In genomic region chr7:26187380-26188290, GRCh38 we compare ENCODE assay signal across 8 cellular contexts. TPM values are rescaled to one million over a fixed set of nuclear protein-coding genes. Genes with fewer than 3 reads are reported as not detected.
DNase-seq lines count a peak whose midpoint lies in the region; ATAC-seq and TF ChIP-seq lines count a peak whose summit lies in the region.

No MANE protein-coding gene starts in this region.

- CTCF ChIA-PET in HEK293T (lab: Yijun Ruan, JAX) = no interaction called here

- no peak for TF ChIP-seq CTCF in breast epithelium (IDR thresholded peaks at IDR 0.05)

- intact Hi-C loops in breast epithelium (cut with DNase I; ENCODE audit: low total_unique reads) = no loop called here

- H3K27me3 ChIP-seq in breast epithelium = no peaks in the 10 kb centered on the region

- POLR2A ChIA-PET in HEK293T (lab: Yijun Ruan, JAX) = interaction anchor here (0.5 to 3.4 kb wide), 3 partner anchors 12 to 707 kb away, joined by 3 to 46 read pairs (median 3); partner anchors contain the start of genes CBX3 and HNRNPA2B1

- no peaks in the 10 kb centered on the region for H3K27me3 Mint-ChIP-seq in T-helper 17 cell
- no peaks in the 10 kb centered on the region for H3K27me3 Mint-ChIP-seq in memory B cell

- H3K4me1 ChIP-seq in breast epithelium = peaks cover 0 to 2% of the 10 kb centered on the region in 2 donors

- in situ Hi-C loops in Caki2 (cut with HindIII; ENCODE audit: low pct_unique_long_range_greater_than_20kb, low sequenced_read_pairs) = no loop called here

- peak; percentile 46 for DNase-seq in Caki2 (ENCODE audit: low read depth)
- DNase-seq in HEK293T (ENCODE audit: extremely low spot score) = no peak
- DNase-seq in T-helper 17 cell = no peak
- DNase-seq in memory B cell (ENCODE audit: low spot score in 2 of 2) = no peak
- DNase-seq in breast epithelium (ENCODE audit: low spot score in 2 of 2) = no peak
- no peak for DNase-seq in T-helper 9 cell

- H3K9me3 ChIP-seq in T-helper 17 cell (ENCODE audit: control insufficient read depth, low read length, poor library complexity, severe bottlenecking) = no peaks in the 10 kb centered on the region
- H3K9me3 ChIP-seq in breast epithelium = no peaks in the 10 kb centered on the region

- peaks cover 46% of the 10 kb centered on the region for H3K4me1 Mint-ChIP-seq in T-helper 17 cell
- H3K4me1 Mint-ChIP-seq in memory B cell = peaks cover 48% of the 10 kb centered on the region

- TF ChIP-seq POLR2A in breast epithelium (IDR thresholded peaks at IDR 0.05) = no peak

- no peaks in the 10 kb centered on the region for H3K36me3 ChIP-seq in breast epithelium

- ATAC-seq in T-helper 17 cell (peak; percentile 30), memory B cell (ENCODE audit: low read depth) (peak; percentile 19), GM19328 (IDR thresholded peaks at IDR 0.05; ENCODE audit: unreplicated experiment) (no peak), GM18502 (IDR thresholded peaks at IDR 0.05; ENCODE audit: poor library complexity, unreplicated experiment) (no peak)

- H3K36me3 Mint-ChIP-seq in T-helper 17 cell (ENCODE audit: low read depth) = peaks cover 8% of the 10 kb centered on the region
- H3K36me3 Mint-ChIP-seq in memory B cell = peaks cover 20% of the 10 kb centered on the region

- no peaks in the 10 kb centered on the region for H3K9me3 Mint-ChIP-seq in memory B cell

- no peak overlapping the region for H3K4me3 ChIP-seq in breast epithelium

- H3K4me3 Mint-ChIP-seq in T-helper 17 cell = peak overlapping the region; percentile 72
- no peak overlapping the region for H3K4me3 Mint-ChIP-seq in memory B cell

- H3K27ac Mint-ChIP-seq in T-helper 17 cell = peak overlapping the region; percentile 99
- H3K27ac Mint-ChIP-seq in memory B cell = peak overlapping the region; percentile 85

- H3K27ac ChIP-seq in breast epithelium = no peak overlapping the region

TF ChIP-seq in HEK293T, 16 proteins besides CTCF, POLR2A, EP300 and RAD21:
- TF ChIP-seq SUZ12 (IDR thresholded peaks at IDR 0.05) (no peak), FOXM1 (IDR thresholded peaks at IDR 0.05; ENCODE audit: borderline replicate concordance) (no peak), CTBP1 (IDR thresholded peaks at IDR 0.05; ENCODE audit: borderline replicate concordance) (no peak), L3MBTL2 (conservative IDR thresholded peaks at IDR 0.05) (peak; percentile 35; the same call in 1 of the 2 replicates), ZNF384 (IDR thresholded peaks at IDR 0.05) (no peak), ARNT (IDR thresholded peaks at IDR 0.05) (no peak), NFRKB (IDR thresholded peaks at IDR 0.05) (peak; percentile 35; the same call in 1 of the 2 replicates), HDGF (IDR thresholded peaks at IDR 0.05; ENCODE audit: borderline replicate concordance) (no peak), SP1 (IDR thresholded peaks at IDR 0.05) (no peak), BHLHE40 (IDR thresholded peaks at IDR 0.05; ENCODE audit: borderline replicate concordance) (no peak; the same call in 1 of the 2 replicates), LEF1 (IDR thresholded peaks at IDR 0.05; ENCODE audit: borderline replicate concordance) (no peak; the same call in 1 of the 2 replicates), ELF4 (IDR thresholded peaks at IDR 0.05) (peak; percentile 17; the same call in 1 of the 2 replicates)
- TF ChIP-seq, protein P1, sequence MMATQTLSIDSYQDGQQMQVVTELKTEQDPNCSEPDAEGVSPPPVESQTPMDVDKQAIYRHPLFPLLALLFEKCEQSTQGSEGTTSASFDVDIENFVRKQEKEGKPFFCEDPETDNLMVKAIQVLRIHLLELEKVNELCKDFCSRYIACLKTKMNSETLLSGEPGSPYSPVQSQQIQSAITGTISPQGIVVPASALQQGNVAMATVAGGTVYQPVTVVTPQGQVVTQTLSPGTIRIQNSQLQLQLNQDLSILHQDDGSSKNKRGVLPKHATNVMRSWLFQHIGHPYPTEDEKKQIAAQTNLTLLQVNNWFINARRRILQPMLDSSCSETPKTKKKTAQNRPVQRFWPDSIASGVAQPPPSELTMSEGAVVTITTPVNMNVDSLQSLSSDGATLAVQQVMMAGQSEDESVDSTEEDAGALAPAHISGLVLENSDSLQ (IDR thresholded peaks at IDR 0.05) = no peak

RNA-seq across cellular contexts. Expression of gene HNRNPA2B1, which starts 12.9 kb away (rescaled TPM):
- total RNA-seq in Caki2 (2014; rRNA removed; shearing (Covaris generic); ENCODE audit: low replicate concordance) = 167 and 170 TPM in 2 replicates
- total RNA-seq in T-helper 17 cell (100 to 1,000 TPM; 392 to 399 TPM), breast epithelium (100 to 1,000 TPM; 168 to 324 (median 282) TPM)

RNA-seq across cellular contexts. Expression of gene CBX3, which starts 13.9 kb away (rescaled TPM):
- total RNA-seq in Caki2 (2014; rRNA removed; shearing (Covaris generic); ENCODE audit: low replicate concordance) = 250 and 280 TPM in 2 replicates
- total RNA-seq in T-helper 17 cell = 100 to 1,000 TPM in 1 of 2 donors, 10 to 100 TPM in 1; 98.3 to 102 TPM
- total RNA-seq in breast epithelium = 10 to 100 TPM; 88.0 to 98.3 (median 96.0) TPM

RNA-seq across cellular contexts. Expression of gene NFE2L3, which starts 35.6 kb away (rescaled TPM):
- 88.0 and 99.4 TPM in 2 replicates for total RNA-seq in Caki2 (2014; rRNA removed; shearing (Covaris generic); ENCODE audit: low replicate concordance)
- total RNA-seq in T-helper 17 cell (1 to 10 TPM; 3.9 to 4.3 TPM), breast epithelium (1 to 10 TPM; 2.2 to 5.8 (median 4.9) TPM)

Comparison
In these comparisons a context has a peak if more than half of its experiments do, and no peak if none do; other contexts are left out.
1. ATAC-seq: peak in T-helper 17 cell (single experiment) and memory B cell (single experiment); none in GM19328 (single experiment) and GM18502 (single experiment).
2. RNA of gene NFE2L3, which starts 35.6 kb away (total RNA-seq): 88.0 to 99.4 TPM in Caki2; 2.2 to 5.8 TPM in breast epithelium and 3.9 to 4.3 TPM in T-helper 17 cell; every median in the first group is over 10 times any median in the second.